Comparison of ENCODE assay signal across 28 cellular contexts in the genomic region with DNA sequence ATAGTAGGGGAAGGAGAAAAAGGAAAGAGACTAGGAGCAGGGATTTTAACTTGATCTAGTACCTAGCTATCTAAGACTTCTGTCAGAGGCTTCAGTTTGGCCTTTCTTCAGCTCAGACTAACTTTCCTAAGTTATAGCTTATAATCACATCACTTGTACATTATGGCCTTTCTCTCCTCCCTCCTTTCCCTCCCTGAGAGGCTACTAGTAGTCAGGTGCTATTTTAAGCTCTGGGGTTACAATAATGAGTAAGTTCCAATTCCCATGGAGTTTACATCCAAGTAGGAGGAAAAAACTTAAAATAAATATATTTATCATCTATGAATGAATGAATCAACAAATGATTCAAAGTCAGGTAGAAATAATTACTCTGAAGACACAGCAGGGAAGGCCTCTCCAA.
"Had no signal": no experiment of that assay in that cellular context is flagged by ENCODE, and none has a peak within 500 bp of the region (broad histone marks: within the 10 kb centered on the region; RNA-seq: fewer than 3 reads in every experiment).

No MANE protein-coding gene starts in this region.

- H3K27ac Mint-ChIP-seq: nephron; neural progenitor cell; stimulated activated naive B cell treated with anti-CD40 and anti-IgM and Interleukin-4, amounts not matched to agents 10 μg/mL and 1 μg/mL and 100 μg/mL, for 72 hours had no signal

- ATAC-seq: left cardiac atrium; left lobe of liver; lower lobe of right lung; naive thymus-derived CD8-positive, alpha-beta T cell; sciatic nerve; stimulated activated naive B cell treated with anti-CD40 and anti-IgM and Interleukin-4, amounts not matched to agents 10 μg/mL and 1 μg/mL and 100 μg/mL, for 72 hours had no signal

- H3K4me1 Mint-ChIP-seq: naive thymus-derived CD8-positive, alpha-beta T cell; nephron had no signal

- H3K36me3 ChIP-seq: neural progenitor cell, neutrophil, right atrium auricular region, thyroid gland, transverse colon had no signal

- H3K4me1 ChIP-seq: lower lobe of right lung, parathyroid adenoma, testis, thyroid gland, vagina had no signal

- H3K79me2 ChIP-seq: parathyroid adenoma had no signal

- DNase-seq: kidney glomerular epithelial cell; left cardiac atrium; lower lobe of right lung; mammary epithelial cell; mesenchymal stem cell; naive thymus-derived CD8-positive, alpha-beta T cell; occipital lobe; stimulated activated CD4-positive, alpha-beta T cell treated with anti-CD3 and anti-CD28 coated beads, Interleukin-12 subunit alpha, Interleukin-12 subunit beta, amount 100 ng/mL, for 4 hours; stimulated activated CD4-positive, alpha-beta T cell treated with anti-CD3 and anti-CD28 coated beads, Interleukin-15, amount 100 ng/mL, for 24 hours; stimulated activated CD4-positive, alpha-beta T cell treated with anti-CD3 and anti-CD28 coated beads, Interleukin-2, amount 100 ng/mL, for 24 hours; stimulated activated CD4-positive, alpha-beta T cell treated with anti-CD3 and anti-CD28 coated beads, Interleukin-4, amount 100 ng/mL, for 1 hour; stimulated activated naive B cell treated with anti-CD40 and anti-IgM and Interleukin-4, amounts not matched to agents 10 μg/mL and 1 μg/mL and 100 μg/mL, for 72 hours; stimulated activated naive CD8-positive, alpha-beta T cell treated with anti-CD3 and anti-CD28 coated beads, Interleukin-15, Interleukin-2, amounts not matched to agents 100 U/mL and 50 U/mL, for 24 hours; stomach; testis; thyroid gland; transverse colon; upper lobe of left lung had no signal

- H2AFZ ChIP-seq: neural progenitor cell, parathyroid adenoma had no signal

- H3K9ac ChIP-seq: neural progenitor cell, parathyroid adenoma had no signal

- H3K4me2 ChIP-seq: neural progenitor cell had no signal

- H3K4me3 ChIP-seq: lower lobe of right lung, neural progenitor cell, right atrium auricular region, skin epidermis, stomach, testis, thyroid gland, transverse colon, upper lobe of left lung, vagina had no signal

- H3K27me3 Mint-ChIP-seq: naive thymus-derived CD8-positive, alpha-beta T cell; stimulated activated naive B cell treated with anti-CD40 and anti-IgM and Interleukin-4, amounts not matched to agents 10 μg/mL and 1 μg/mL and 100 μg/mL, for 72 hours had no signal

- FAIRE-seq: keratinocyte had no signal

- H3K9me3 Mint-ChIP-seq: naive thymus-derived CD8-positive, alpha-beta T cell; nephron; neural progenitor cell had no signal

- H3K27ac ChIP-seq: lower lobe of right lung, neural progenitor cell, neutrophil, parathyroid adenoma, right atrium auricular region, skin epidermis, stomach, testis, thyroid gland, transverse colon, upper lobe of left lung, vagina had no signal

- H3K27me3 ChIP-seq: neural progenitor cell, neutrophil, right atrium auricular region, stomach, testis, thyroid gland, transverse colon, upper lobe of left lung, vagina had no signal

- H3K4me3 Mint-ChIP-seq: naive thymus-derived CD8-positive, alpha-beta T cell; nephron; neural progenitor cell; stimulated activated naive B cell treated with anti-CD40 and anti-IgM and Interleukin-4, amounts not matched to agents 10 μg/mL and 1 μg/mL and 100 μg/mL, for 72 hours had no signal

- H3K9me3 ChIP-seq: lower lobe of right lung, neutrophil, right atrium auricular region, stomach, testis, thyroid gland, transverse colon, upper lobe of left lung, vagina had no signal
